ENCODE assay signal across 8 cellular contexts in the genomic region with DNA sequence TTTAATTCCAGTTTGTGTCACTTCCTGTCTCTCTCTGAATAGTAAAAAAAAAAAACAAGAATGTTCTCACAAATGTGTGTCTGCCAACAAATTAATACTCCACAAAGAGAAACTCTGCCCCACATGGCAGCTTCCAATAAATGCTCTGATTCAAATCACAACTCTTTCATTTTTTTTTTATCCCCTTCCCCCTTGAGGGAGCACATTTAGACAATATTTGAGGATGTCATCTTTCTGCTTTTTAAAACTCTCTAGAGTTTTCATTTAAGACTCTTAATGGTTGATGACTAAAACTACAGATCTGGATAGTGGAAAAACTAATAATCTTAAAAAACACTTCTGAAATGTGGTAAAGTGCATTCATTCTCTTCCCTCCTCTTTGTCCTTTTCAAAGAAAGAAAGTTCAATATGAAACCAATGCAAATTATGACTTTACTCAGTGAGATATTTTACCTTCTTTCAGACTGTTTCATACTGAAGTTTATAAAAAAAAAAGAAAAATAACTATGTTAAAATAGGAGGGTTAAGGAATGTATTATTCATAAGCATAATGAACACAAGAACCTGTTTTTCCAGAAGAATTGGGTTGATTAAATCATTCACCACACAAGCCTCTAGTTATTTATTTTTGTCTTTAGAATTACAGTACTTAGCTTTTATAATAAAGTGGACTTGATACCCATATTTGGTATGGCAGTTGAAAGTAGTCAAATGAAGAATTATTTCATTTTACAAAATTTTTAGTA. TPM values are rescaled to one million over a fixed set of nuclear protein-coding genes. Genes with fewer than 3 reads are reported as not detected.
DNase-seq lines count a peak whose midpoint lies in the region; ATAC-seq and TF ChIP-seq lines count a peak whose summit lies in the region.

No MANE protein-coding gene starts in this region.

- H3K4me3 ChIP-seq in Jurkat, Clone E6-1 (ENCODE audit: low read length) = no peak overlapping the region
- H3K4me3 ChIP-seq in body of pancreas (no peak overlapping the region), upper lobe of right lung (no peak overlapping the region)

- ATAC-seq in GM19468 (IDR thresholded peaks at IDR 0.05; ENCODE audit: extremely low read depth, unreplicated experiment) (peak; percentile 35), body of pancreas (peak; percentile 74), left lobe of liver (peak; percentile 84), upper lobe of right lung (peak; percentile 29), HG03439 (IDR thresholded peaks at IDR 0.05; ENCODE audit: unreplicated experiment) (no peak)

- TF ChIP-seq CTCF in body of pancreas (IDR thresholded peaks at IDR 0.05) (peak in 3 of 7 experiments; percentile 11 to 32 (median 25)), upper lobe of right lung (IDR thresholded peaks at IDR 0.05) (no peak)

- intact Hi-C loops in body of pancreas (cut with DNase I) (no loop called here), upper lobe of right lung (cut with DNase I) (no loop called here)

- H3K36me3 ChIP-seq in body of pancreas (replicated peaks in 1 of 2; ENCODE audit: insufficient read depth in 1 of 2, low read depth in 2 of 2) (no peaks in the 10 kb centered on the region), upper lobe of right lung (peaks cover 4% of the 10 kb centered on the region)

- H3K27me3 ChIP-seq in body of pancreas (no peaks in the 10 kb centered on the region), upper lobe of right lung (no peaks in the 10 kb centered on the region)

- H3K27ac ChIP-seq in body of pancreas (peak overlapping the region in 3 of 4 donors; percentile 60 to 81 (median 70)), upper lobe of right lung (peak overlapping the region; percentile 76)

- TF ChIP-seq POLR2A in body of pancreas (IDR thresholded peaks at IDR 0.05) = no peak

- peaks cover 15% of the 10 kb centered on the region for H3K4me1 ChIP-seq in body of pancreas
- H3K4me1 ChIP-seq in upper lobe of right lung = peaks cover 44% of the 10 kb centered on the region

- H3K9me3 ChIP-seq in body of pancreas (no peaks in the 10 kb centered on the region), upper lobe of right lung (no peaks in the 10 kb centered on the region)

- DNase-seq in CD1c-positive myeloid dendritic cell (ENCODE audit: extremely low spot score) (peak; percentile 18), body of pancreas (peak in 2 of 4 donors; percentile 24 to 37), left lobe of liver (ENCODE audit: low spot score) (no peak), upper lobe of right lung (no peak), T-helper 9 cell (no peak)
- DNase-seq in Jurkat, Clone E6-1 (ENCODE audit: low read depth, low spot score) = peak; percentile 65

RNA-seq across cellular contexts. Expression of gene ARID5B, which starts 42.4 kb away (rescaled TPM):
- 14.5 TPM for polyA plus RNA-seq in Jurkat, Clone E6-1 (2012; ENCODE audit: insufficient read depth, insufficient read length)
- total RNA-seq in body of pancreas (10 to 100 TPM; 16.1 to 17.1 TPM), left lobe of liver (3.8 TPM), upper lobe of right lung (34.1 TPM)

Comparison
In these comparisons a context has a peak if more than half of its experiments do, and no peak if none do; other contexts are left out.
1. DNase-seq: peak in CD1c-positive myeloid dendritic cell (single experiment) and Jurkat, Clone E6-1 (single experiment); none in left lobe of liver (single experiment), upper lobe of right lung (single experiment) and T-helper 9 cell (single experiment).